In the genomic region with DNA sequence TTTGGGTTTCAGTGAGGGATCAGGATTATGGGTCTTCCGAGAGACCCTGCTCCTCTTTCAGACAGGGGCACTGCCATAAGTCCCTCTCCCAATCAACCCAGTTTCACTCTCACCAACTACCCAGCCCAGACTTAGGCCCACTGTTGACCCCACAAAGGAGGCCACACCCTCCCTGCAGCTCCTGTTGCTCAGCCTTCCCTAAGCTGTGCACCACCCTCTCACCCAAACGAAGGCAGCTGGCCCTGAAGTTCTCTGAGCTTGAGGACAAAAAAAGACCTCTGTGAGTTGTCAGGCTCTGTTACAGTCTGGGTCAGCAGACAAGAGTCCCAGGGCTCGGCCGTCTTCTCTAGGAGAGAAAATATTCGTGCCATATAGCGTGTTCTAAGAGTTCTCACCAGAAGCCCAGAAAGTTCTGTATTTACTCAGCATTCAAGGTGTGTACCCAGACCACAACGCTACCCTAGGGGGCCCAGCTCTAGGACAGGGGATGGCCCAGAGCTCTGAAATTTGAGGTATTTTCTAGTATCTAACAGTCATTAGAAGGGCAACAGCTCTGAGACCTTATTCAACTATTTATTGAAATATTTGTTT, we compare ENCODE assay signal across 1 cellular context.
TF ChIP-seq lines count a peak whose summit lies in the region.

No MANE protein-coding gene starts in this region.

TF ChIP-seq in SK-N-SH treated with all-trans-retinoic acid at 6 μM for 48 hours, 23 proteins besides CTCF, POLR2A, EP300 and RAD21 (continued from another document):
- TF ChIP-seq, protein P1, sequence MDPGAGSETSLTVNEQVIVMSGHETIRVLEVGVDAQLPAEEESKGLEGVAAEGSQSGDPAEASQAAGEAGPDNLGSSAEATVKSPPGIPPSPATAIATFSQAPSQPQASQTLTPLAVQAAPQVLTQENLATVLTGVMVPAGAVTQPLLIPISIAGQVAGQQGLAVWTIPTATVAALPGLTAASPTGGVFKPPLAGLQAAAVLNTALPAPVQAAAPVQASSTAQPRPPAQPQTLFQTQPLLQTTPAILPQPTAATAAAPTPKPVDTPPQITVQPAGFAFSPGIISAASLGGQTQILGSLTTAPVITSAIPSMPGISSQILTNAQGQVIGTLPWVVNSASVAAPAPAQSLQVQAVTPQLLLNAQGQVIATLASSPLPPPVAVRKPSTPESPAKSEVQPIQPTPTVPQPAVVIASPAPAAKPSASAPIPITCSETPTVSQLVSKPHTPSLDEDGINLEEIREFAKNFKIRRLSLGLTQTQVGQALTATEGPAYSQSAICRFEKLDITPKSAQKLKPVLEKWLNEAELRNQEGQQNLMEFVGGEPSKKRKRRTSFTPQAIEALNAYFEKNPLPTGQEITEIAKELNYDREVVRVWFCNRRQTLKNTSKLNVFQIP (CRISPR knock-in tag; IDR thresholded peaks at IDR 0.05; ENCODE audit: borderline replicate concordance, low read depth): no peak
- no peak for TF ChIP-seq BACH2 (CRISPR knock-in tag; IDR thresholded peaks at IDR 0.05; ENCODE audit: borderline replicate concordance)
TF ChIP-seq in SK-N-SH treated with all-trans-retinoic acid at 6 μM for 48 hours: peak in this region for 0.
